In genomic region chr20:42118001-42118400, GRCh38 we compare ENCODE assay signal across 34 cellular contexts.
"Had no signal": no experiment of that assay in that cellular context is flagged by ENCODE, and none has a peak within 500 bp of the region (broad histone marks: within the 10 kb centered on the region; RNA-seq: fewer than 3 reads in every experiment).

No MANE protein-coding gene starts in this region.

- H3K27me3 ChIP-seq: adrenal gland, body of pancreas, brain microvascular endothelial cell, breast epithelium had no signal

- H3K4me1 ChIP-seq: adrenal gland, body of pancreas, breast epithelium had no signal

- H3K9me3 ChIP-seq: adrenal gland, body of pancreas, breast epithelium had no signal

- H3K36me3 ChIP-seq: adrenal gland, brain microvascular endothelial cell, breast epithelium had no signal

- DNase-seq: activated B cell treated with CpG ODN at 0.5 μM for 24 hours; activated CD4-positive, alpha-beta memory T cell treated with anti-CD3 and anti-CD28 coated beads for 36 hours; activated CD4-positive, alpha-beta T cell treated with anti-CD3 and anti-CD28 coated beads for 4 hours; activated CD4-positive, alpha-beta T cell treated with anti-CD3 and anti-CD28 coated beads, Interleukin-2, amount 10 ng/mL, durations not matched to agents 24 days and 14 days; activated CD4-positive, alpha-beta T cell treated with anti-CD3 and anti-CD28 coated beads, Interleukin-2, amount 50 U/mL, for 1 hour; activated CD4-positive, alpha-beta T cell treated with anti-CD3 and anti-CD28 coated beads, Interleukin-2, amount 50 U/mL, for 4 hours; activated CD4-positive, CD25-positive, alpha-beta regulatory T cell treated with anti-CD3 and anti-CD28 coated beads, Interleukin-2, amount 50 U/mL, for 72 hours; activated CD8-positive, alpha-beta memory T cell treated with anti-CD3 and anti-CD28 coated beads, Interleukin-2, amount 50 U/mL, for 4 hours; activated CD8-positive, alpha-beta T cell treated with anti-CD3 and anti-CD28 coated beads for 36 hours; activated effector memory CD4-positive, alpha-beta T cell treated with anti-CD3 and anti-CD28 coated beads, Interleukin-2, amount 50 U/mL, for 16 hours; activated gamma-delta T cell treated with Interleukin-2 at 50 U/mL for 16 hours; activated naive CD4-positive, alpha-beta T cell; activated naive CD4-positive, alpha-beta T cell treated with anti-CD3 and anti-CD28 coated beads for 36 hours; activated naive CD4-positive, alpha-beta T cell treated with anti-CD3 and anti-CD28 coated beads, Interleukin-2, amount 50 U/mL, for 16 hours; activated naive CD8-positive, alpha-beta T cell treated with anti-CD3 and anti-CD28 coated beads for 36 hours; activated T-cell treated with anti-CD3 and anti-CD28 coated beads for 4 hours; activated T-cell treated with anti-CD3 and anti-CD28 coated beads, Interleukin-2, amount 50 U/mL, for 1 hour; activated T-cell treated with anti-CD3 and anti-CD28 coated beads, Interleukin-2, amount 50 U/mL, for 4 hours; activated T-cell treated with anti-CD3 and anti-CD28 coated beads, Interleukin-2, amount 50 U/mL, for 72 hours; adrenal gland; amniotic stem cell; aorta; body of pancreas; brain microvascular endothelial cell; central memory CD4-positive, alpha-beta T cell; T-helper 1 cell; T-helper 2 cell; T-helper 9 cell had no signal

- H3K27ac ChIP-seq: adrenal gland, body of pancreas, brain microvascular endothelial cell, breast epithelium, VCaP had no signal

- H3K4me3 ChIP-seq: adrenal gland, body of pancreas, breast epithelium had no signal

- ATAC-seq: activated CD8-positive, alpha-beta T cell treated with anti-CD3 and anti-CD28 coated beads for 36 hours; activated naive CD4-positive, alpha-beta T cell treated with anti-CD3 and anti-CD28 coated beads, Interleukin-2, amount 50 U/mL, for 72 hours; activated T-cell treated with anti-CD3 and anti-CD28 coated beads, Interleukin-2, amount 50 U/mL, for 4 hours; activated T-cell treated with anti-CD3 and anti-CD28 coated beads, Interleukin-2, amount 50 U/mL, for 72 hours; activated T-helper 17 cell treated with anti-CD3 and anti-CD28 coated beads, Interleukin-2, amount 50 U/mL, for 72 hours; body of pancreas had no signal

- FAIRE-seq: astrocyte, TTC549 had no signal
